Comparison of ENCODE assay signal across 8 cellular contexts in the genomic region with DNA sequence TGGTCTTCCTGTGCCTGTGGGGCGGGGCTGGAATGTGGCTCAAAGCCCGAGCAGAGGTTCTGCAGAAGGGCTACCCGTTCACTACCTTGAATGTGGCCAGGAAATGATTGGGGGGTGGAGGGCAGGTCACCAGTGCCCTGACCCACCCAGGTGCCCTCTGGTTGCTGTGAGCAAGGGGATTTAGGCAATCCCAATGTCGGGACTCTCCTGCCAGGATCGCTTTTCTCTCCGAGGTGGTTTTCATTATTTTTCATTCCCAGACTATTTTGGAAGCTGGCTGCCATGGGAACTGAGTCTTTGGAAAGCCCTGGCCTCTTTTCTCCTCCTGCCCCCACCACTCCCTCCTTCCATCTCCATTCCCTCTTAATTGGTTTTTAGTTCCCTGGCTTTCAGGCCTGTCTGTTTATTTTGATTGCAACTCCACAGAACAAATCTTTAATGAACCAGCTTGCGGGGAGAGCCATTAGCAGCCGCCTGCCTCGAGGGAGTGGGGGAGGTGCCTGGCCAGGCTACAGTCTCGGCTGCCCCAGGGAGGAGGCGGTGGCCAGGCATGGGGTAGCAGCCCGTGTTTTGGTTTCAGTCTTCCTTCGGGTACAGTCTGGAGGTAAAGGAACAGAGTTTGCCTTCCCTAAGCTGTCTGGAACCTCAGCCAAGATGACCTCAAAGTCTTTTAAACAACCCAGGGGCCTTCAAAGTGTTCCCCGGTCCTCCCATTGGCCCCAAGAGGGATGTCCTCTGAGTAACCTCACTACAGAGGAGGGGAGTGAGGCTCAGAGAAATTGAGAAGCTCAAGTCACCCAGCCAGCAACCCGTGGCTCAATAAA.
A peak's percentile ranks its signal among the peaks of the same experiment; 100 is the strongest.
DNase-seq lines count a peak whose midpoint lies in the region; ATAC-seq and TF ChIP-seq lines count a peak whose summit lies in the region.

No MANE protein-coding gene starts in this region.

- H3K9me3 ChIP-seq in SK-N-MC (ENCODE audit: low read depth, low read length), result no peaks in the 10 kb centered on the region

- no peaks in the 10 kb centered on the region for H3K4me1 Mint-ChIP-seq in activated T-cell treated with anti-CD3 and anti-CD28 coated beads, Interleukin-2, amount 50 U/mL, for 72 hours (ENCODE audit: low read depth)

- no peaks in the 10 kb centered on the region for H3K36me3 ChIP-seq in SK-N-MC (ENCODE audit: insufficient read depth, low read length)

- TF ChIP-seq CTCF in GM13977 (IDR thresholded peaks at IDR 0.05; ENCODE audit: extremely low read depth, insufficient read depth, missing control alignments), result no peak

- in situ Hi-C loops in GM13977 (cut with MboI; ENCODE audit: low pct_unique_long_range_greater_than_20kb, low sequenced_read_pairs, unreplicated experiment), result no loop called here

- no peak overlapping the region for H3K27ac Mint-ChIP-seq in activated T-cell treated with anti-CD3 and anti-CD28 coated beads, Interleukin-2, amount 50 U/mL, for 72 hours

- H3K4me3 Mint-ChIP-seq in activated T-cell treated with anti-CD3 and anti-CD28 coated beads, Interleukin-2, amount 50 U/mL, for 72 hours, result no peak overlapping the region

- H3K36me3 Mint-ChIP-seq in activated T-cell treated with anti-CD3 and anti-CD28 coated beads, Interleukin-2, amount 50 U/mL, for 72 hours (ENCODE audit: insufficient read depth in 2 of 2), result no peaks in the 10 kb centered on the region

- H3K9me3 Mint-ChIP-seq in activated T-cell treated with anti-CD3 and anti-CD28 coated beads, Interleukin-2, amount 50 U/mL, for 72 hours, result no peaks in the 10 kb centered on the region

- peaks cover 13% of the 10 kb centered on the region for H3K27me3 Mint-ChIP-seq in activated T-cell treated with anti-CD3 and anti-CD28 coated beads, Interleukin-2, amount 50 U/mL, for 72 hours (ENCODE audit: low read depth)

- intact Hi-C loops in left cardiac atrium (cut with DNase I), result no loop called here

- DNase-seq in SK-N-MC (ENCODE audit: low read depth, low spot score) (no peak), left cardiac atrium (peak; percentile 66), renal cortical epithelial cell (ENCODE audit: low read depth) (peak; percentile 94), GM13977 (ENCODE audit: low spot score) (no peak), cortex of kidney (lab: John Stamatoyannopoulos, UW) (no peak)
- no peak for DNase-seq in activated T-cell treated with anti-CD3 and anti-CD28 coated beads, Interleukin-2, amount 50 U/mL, for 72 hours

- ATAC-seq in GM19463 (IDR thresholded peaks at IDR 0.05; ENCODE audit: unreplicated experiment) (peak; percentile 49), left cardiac atrium (peak; percentile 69 to 82), HG02588 (IDR thresholded peaks at IDR 0.05; ENCODE audit: unreplicated experiment) (no peak)
- no peak for ATAC-seq in activated T-cell treated with anti-CD3 and anti-CD28 coated beads, Interleukin-2, amount 50 U/mL, for 72 hours (replicated peaks in 1 of 2)

- no peak overlapping the region; the same call in 1 of the 2 replicates for H3K27ac ChIP-seq in SK-N-MC

- peak overlapping the region; percentile 35; the same call in 1 of the 2 replicates for H3K4me3 ChIP-seq in SK-N-MC

- no peak overlapping the region for H3K9ac ChIP-seq in SK-N-MC (ENCODE audit: insufficient read length)

Comparison
In these comparisons a context has a peak if more than half of its experiments do, and no peak if none do; other contexts are left out.
1. ATAC-seq: peak in GM19463 (single experiment) and left cardiac atrium (2 of 2); none in HG02588 (single experiment) and activated T-cell treated with anti-CD3 and anti-CD28 coated beads, Interleukin-2, amount 50 U/mL, for 72 hours (0 of 2).
2. DNase-seq: peak in left cardiac atrium (single experiment) and renal cortical epithelial cell (single experiment); none in SK-N-MC (single experiment), GM13977 (single experiment), cortex of kidney (single experiment) and activated T-cell treated with anti-CD3 and anti-CD28 coated beads, Interleukin-2, amount 50 U/mL, for 72 hours (0 of 2).